ENCODE assay signal across 8 cellular contexts in genomic region chr20:34302723-34303528, GRCh38. TPM values are rescaled to one million over a fixed set of nuclear protein-coding genes. Genes with fewer than 3 reads are reported as not detected.
DNase-seq lines count a peak whose midpoint lies in the region; ATAC-seq and TF ChIP-seq lines count a peak whose summit lies in the region.

Gene AHCY (minus strand): TSS chr20:34303355. CDS start chr20:34303270, 85 bp downstream.

- ATAC-seq in GM19324 (IDR thresholded peaks at IDR 0.05; ENCODE audit: low FRiP score, unreplicated experiment) (peak; percentile 89), HG03469 (IDR thresholded peaks at IDR 0.05; ENCODE audit: unreplicated experiment) (peak; percentile 76), left lobe of liver (peak; percentile 89)

- no peaks in the 10 kb centered on the region for H3K9me3 Mint-ChIP-seq in activated CD4-positive, alpha-beta T cell treated with anti-CD3 and anti-CD28 coated beads, Interleukin-2, amount 10 ng/mL, durations not matched to agents 7 days and 5 days

- POLR2A ChIA-PET in BJ (lab: Charles Lee), result no interaction called here
- POLR2A ChIA-PET in activated CD4-positive, alpha-beta T cell treated with anti-CD3 and anti-CD28 coated beads, Interleukin-2, amount 10 ng/mL, durations not matched to agents 7 days and 5 days (lab: Charles Lee), result interaction anchor here (0.6 to 1.0 kb wide), 2 partner anchors 210 to 213 kb away, joined by 3 read pairs; partner anchors contain the start of gene DYNLRB1

- no peak for TF ChIP-seq CTCF in BJ (IDR thresholded peaks at IDR 0.05; ENCODE audit: insufficient read depth, low read depth, low read length)

- H3K4me1 Mint-ChIP-seq in activated CD4-positive, alpha-beta T cell treated with anti-CD3 and anti-CD28 coated beads, Interleukin-2, amount 10 ng/mL, durations not matched to agents 7 days and 5 days, result peaks cover 27% of the 10 kb centered on the region

- DNase-seq in BJ (ENCODE audit: low read depth), result peak; percentile 86
- peak; percentile 98 for DNase-seq in NCI-H526 treated with DMSO at 0.1 percent for 48 hours (lab: John Stamatoyannopoulos, UW)
- DNase-seq in activated CD4-positive, alpha-beta T cell treated with anti-CD3 and anti-CD28 coated beads, Interleukin-2, amount 10 ng/mL, durations not matched to agents 7 days and 5 days, result peak; percentile 95
- peak; percentile 77 for DNase-seq in cortex of kidney (lab: John Stamatoyannopoulos, UW)
- DNase-seq in left lobe of liver (ENCODE audit: low spot score), result peak; percentile 98
- DNase-seq in stimulated activated CD4-positive, alpha-beta T cell treated with anti-CD3 and anti-CD28 coated beads, Interleukin-2, amount 100 ng/mL, for 4 hours (ENCODE audit: low read depth), result peak; percentile 91

- no peaks in the 10 kb centered on the region for H3K27me3 ChIP-seq in BJ (ENCODE audit: control insufficient read depth, insufficient read depth, low read length)

- H3K36me3 ChIP-seq in BJ (ENCODE audit: control insufficient read depth, insufficient read depth, low read length), result no peaks in the 10 kb centered on the region; the same call in 1 of the 2 replicates

- H3K27ac Mint-ChIP-seq in activated CD4-positive, alpha-beta T cell treated with anti-CD3 and anti-CD28 coated beads, Interleukin-2, amount 10 ng/mL, durations not matched to agents 7 days and 5 days, result peak within 1 kb of the TSS; percentile 94

- peaks cover 3% of the 10 kb centered on the region for H3K27me3 Mint-ChIP-seq in activated CD4-positive, alpha-beta T cell treated with anti-CD3 and anti-CD28 coated beads, Interleukin-2, amount 10 ng/mL, durations not matched to agents 7 days and 5 days

- H3K4me3 Mint-ChIP-seq in activated CD4-positive, alpha-beta T cell treated with anti-CD3 and anti-CD28 coated beads, Interleukin-2, amount 10 ng/mL, durations not matched to agents 7 days and 5 days, result peak within 1 kb of the TSS; percentile 88

- CTCF ChIA-PET in BJ (lab: Yijun Ruan, JAX), result interaction anchor here (0.5 to 4.6 kb wide), 9 partner anchors 9 to 467 kb away, joined by 3 to 23 read pairs (median 3); no protein-coding TSS in a partner anchor
- CTCF ChIA-PET in activated CD4-positive, alpha-beta T cell treated with anti-CD3 and anti-CD28 coated beads, Interleukin-2, amount 10 ng/mL, durations not matched to agents 7 days and 5 days (lab: Charles Lee), result interaction anchor here (0.5 to 5.9 kb wide), 7 partner anchors 9 to 793 kb away, joined by 3 to 44 read pairs (median 6); partner anchors contain the start of gene MAP1LC3A

- no peaks in the 10 kb centered on the region for H3K36me3 Mint-ChIP-seq in activated CD4-positive, alpha-beta T cell treated with anti-CD3 and anti-CD28 coated beads, Interleukin-2, amount 10 ng/mL, durations not matched to agents 7 days and 5 days (ENCODE audit: low read depth)

- H3K4me3 ChIP-seq in BJ (ENCODE audit: low read depth, low read length), result peak within 1 kb of the TSS; percentile 91

RNA-seq across cellular contexts. Expression of gene AHCY, which starts in this region (rescaled TPM):
- 178 and 247 TPM in 2 replicates for polyA plus RNA-seq in BJ (2011; rRNA removed)
- polyA minus RNA-seq in BJ (2011; rRNA and poly(A)+ RNA removed), result 174 and 317 TPM in 2 replicates
- 10 to 100 TPM; 59.9 to 64.1 TPM for total RNA-seq in activated CD4-positive, alpha-beta T cell treated with anti-CD3 and anti-CD28 coated beads, Interleukin-2, amount 10 ng/mL, durations not matched to agents 7 days and 5 days
- 115 TPM for total RNA-seq in left lobe of liver

Comparison
In these comparisons a context has a peak if more than half of its experiments do, and no peak if none do; other contexts are left out.
1. Peak in every context shown above with its lines: DNase-seq, ATAC-seq and H3K4me3 ChIP-seq.